ENCODE assay signal across 1 cellular context in genomic region chr6:151065027-151065815, GRCh38.
TF ChIP-seq lines count a peak whose summit lies in the region.

No MANE protein-coding gene starts in this region.

TF ChIP-seq in IMR-90, 13 proteins besides CTCF, POLR2A, EP300 and RAD21 (continued from another document):
- no peak for TF ChIP-seq FOS (IDR thresholded peaks at IDR 0.05; ENCODE audit: low read depth, low read length)
- no peak for TF ChIP-seq SMC3 (IDR thresholded peaks at IDR 0.05; ENCODE audit: low read depth, low read length)
- TF ChIP-seq RCOR1 (IDR thresholded peaks at IDR 0.05; ENCODE audit: insufficient replicate concordance, low read length) = no peak
- no peak for TF ChIP-seq CHD1 (IDR thresholded peaks at IDR 0.05; ENCODE audit: low read depth, low read length)
- no peak for TF ChIP-seq USF2 (IDR thresholded peaks at IDR 0.05; ENCODE audit: low read depth, low read length)
- no peak for TF ChIP-seq BHLHE40 (IDR thresholded peaks at IDR 0.05; ENCODE audit: low read depth, low read length)
- no peak for TF ChIP-seq NFE2L2 (IDR thresholded peaks at IDR 0.05; ENCODE audit: low read depth, low read length)
- no peak for TF ChIP-seq ELK1 (IDR thresholded peaks at IDR 0.05; ENCODE audit: borderline replicate concordance, low read depth, low read length)
- no peak for TF ChIP-seq MAZ (IDR thresholded peaks at IDR 0.05; ENCODE audit: borderline replicate concordance, low read depth, low read length)
- no peak for TF ChIP-seq CEBPB (IDR thresholded peaks at IDR 0.05; ENCODE audit: low read depth, low read length)
TF ChIP-seq in IMR-90: peak in this region for 0.
